8 cellular contexts compared by ENCODE assay signal in genomic region chr6:19851273-19852089, GRCh38. TPM values are rescaled to one million over a fixed set of nuclear protein-coding genes. Genes with fewer than 3 reads are reported as not detected.
DNase-seq lines count a peak whose midpoint lies in the region; ATAC-seq and TF ChIP-seq lines count a peak whose summit lies in the region.

No MANE protein-coding gene starts in this region.

- peak; percentile 58 for ATAC-seq in GM19463 (IDR thresholded peaks at IDR 0.05; ENCODE audit: unreplicated experiment)

- WGBS in lower leg skin, 2 donors, result 50 to 53% methylated on average over 10 of the region's 10 CpGs

- intact Hi-C loops in lower leg skin (cut with DNase I; ENCODE audit: low total_unique reads) (loop anchor here (5.0 kb wide), 2 partner anchors 729 to 1254 kb away; no protein-coding TSS in a partner anchor), posterior vena cava (cut with DNase I) (loop anchor here in 1 of 2 donors (10.0 kb wide), 2 partner anchors 827 to 1107 kb away; no protein-coding TSS in a partner anchor)

- peak in 1 of 3 donors; percentile 55 for TF ChIP-seq CTCF in lower leg skin (IDR thresholded peaks at IDR 0.05)

- no peak for TF ChIP-seq POLR2A in lower leg skin (IDR thresholded peaks at IDR 0.05)

- in situ Hi-C loops in ACHN (cut with HindIII; ENCODE audit: low pct_ligation_motif_present, low pct_unique_long_range_greater_than_20kb, low sequenced_read_pairs), result no loop called here

- DNase-seq in ACHN (peak; percentile 58), NCI-H1436 (lab: John Stamatoyannopoulos, UW) (peak; percentile 79), SW480 (ENCODE audit: low spot score) (peak; percentile 66), germinal center (ENCODE audit: low spot score) (peak; percentile 6), pons (ENCODE audit: low spot score) (peak; percentile 76), lower leg skin (ENCODE audit: low spot score in 2 of 2) (no peak), posterior vena cava (ENCODE audit: low spot score) (no peak)

- H3K4me3 ChIP-seq in lower leg skin (ENCODE audit: low read depth, poor library complexity, severe bottlenecking), result no peak overlapping the region

RNA-seq across cellular contexts. Expression of gene ID4, which starts 14.3 kb away (rescaled TPM):
- total RNA-seq in lower leg skin (100 to 1,000 TPM; 210 to 294 (median 234) TPM), posterior vena cava (10 to 100 TPM; 74.9 to 97.0 TPM)

Comparison
In these comparisons a context has a peak if more than half of its experiments do, and no peak if none do; other contexts are left out.
1. DNase-seq: peak in ACHN (single experiment), NCI-H1436 (single experiment), SW480 (single experiment), germinal center (single experiment) and pons (single experiment); none in lower leg skin (0 of 2) and posterior vena cava (single experiment).